In the genomic region with DNA sequence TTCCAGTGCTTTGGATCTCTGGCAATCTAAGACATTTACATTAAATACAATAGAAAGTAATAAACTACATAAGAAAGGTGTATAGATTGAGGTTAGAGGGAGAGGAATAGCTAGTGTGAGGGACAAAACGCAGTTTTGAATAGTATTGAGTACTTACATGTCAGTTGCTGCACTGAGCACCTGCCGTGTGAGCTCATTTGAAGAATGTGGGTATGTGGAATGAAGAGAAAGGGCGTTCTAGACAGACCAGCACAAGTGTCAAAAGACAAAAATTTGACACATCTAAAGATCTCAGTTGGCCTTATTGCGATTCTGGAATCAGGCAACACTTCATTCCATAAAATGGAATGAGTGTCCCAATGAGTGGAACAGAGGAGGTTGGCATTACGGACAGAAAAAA, we compare ENCODE assay signal across 8 cellular contexts. TPM values are rescaled to one million over a fixed set of nuclear protein-coding genes. Genes with fewer than 3 reads are reported as not detected.
A peak's percentile ranks its signal among the peaks of the same experiment; 100 is the strongest.
DNase-seq lines count a peak whose midpoint lies in the region; ATAC-seq, FAIRE-seq and TF ChIP-seq lines count a peak whose summit lies in the region.

No MANE protein-coding gene starts in this region.

- peaks cover 39% of the 10 kb centered on the region for H3K79me2 ChIP-seq in neural progenitor cell (ENCODE audit: low read depth)

- no peaks in the 10 kb centered on the region for H3K27me3 ChIP-seq in neural progenitor cell

- no peak for TF ChIP-seq POLR2A in GM12892 (IDR thresholded peaks at IDR 0.05; ENCODE audit: low read depth, low read length)

- H3K9me3 Mint-ChIP-seq in dendritic cell treated with granulocyte-macrophage colony-stimulating factor and Interleukin-4, amounts not matched to agents 40 ng/mL and 50 ng/mL, for 4 days: no peaks in the 10 kb centered on the region
- no peaks in the 10 kb centered on the region for H3K9me3 Mint-ChIP-seq in neural progenitor cell

- no peaks in the 10 kb centered on the region for H4K20me1 ChIP-seq in neural progenitor cell (ENCODE audit: low read depth)

- no peak for ATAC-seq in HG03565 (IDR thresholded peaks at IDR 0.05; ENCODE audit: unreplicated experiment)
- no peak for ATAC-seq in GM18870 (IDR thresholded peaks at IDR 0.05; ENCODE audit: unreplicated experiment)

- no peaks in the 10 kb centered on the region for H3K27me3 Mint-ChIP-seq in dendritic cell treated with granulocyte-macrophage colony-stimulating factor and Interleukin-4, amounts not matched to agents 40 ng/mL and 50 ng/mL, for 4 days
- peaks cover 8% of the 10 kb centered on the region for H3K27me3 Mint-ChIP-seq in neural progenitor cell (ENCODE audit: insufficient read depth, low read depth)

- H3K4me3 Mint-ChIP-seq in dendritic cell treated with granulocyte-macrophage colony-stimulating factor and Interleukin-4, amounts not matched to agents 40 ng/mL and 50 ng/mL, for 4 days: peak overlapping the region; percentile 99
- peak overlapping the region; percentile 99 for H3K4me3 Mint-ChIP-seq in neural progenitor cell

- intact Hi-C loops in dendritic cell treated with granulocyte-macrophage colony-stimulating factor and Interleukin-4, amounts not matched to agents 40 ng/mL and 50 ng/mL, for 4 days (cut with micrococcal nuclease): loop anchor here (5.0 kb wide), 1 partner anchor 87 kb away; no protein-coding TSS in a partner anchor

- peak overlapping the region; percentile 82 for H3K4me3 ChIP-seq in neural progenitor cell

- peak overlapping the region; percentile 90 for H2AFZ ChIP-seq in neural progenitor cell (replicated peaks)

- no peak overlapping the region for H3K9ac ChIP-seq in neural progenitor cell

- no peak for TF ChIP-seq CTCF in neural progenitor cell (IDR thresholded peaks at IDR 0.05)

- peaks cover 19% of the 10 kb centered on the region for H3K4me1 ChIP-seq in neural progenitor cell

- peak overlapping the region; percentile 99 for H3K27ac Mint-ChIP-seq in dendritic cell treated with granulocyte-macrophage colony-stimulating factor and Interleukin-4, amounts not matched to agents 40 ng/mL and 50 ng/mL, for 4 days
- H3K27ac Mint-ChIP-seq in neural progenitor cell: peak overlapping the region; percentile 99

- DNase-seq in ELR (ENCODE audit: low read depth) (peak; percentile 3), NCI-H69 (lab: John Stamatoyannopoulos, UW) (peak; percentile 60), neural progenitor cell (ENCODE audit: low spot score) (peak; percentile 11), NCI-H187 (lab: John Stamatoyannopoulos, UW) (no peak), GM12892 (ENCODE audit: insufficient read length) (no peak)

- H3K36me3 Mint-ChIP-seq in dendritic cell treated with granulocyte-macrophage colony-stimulating factor and Interleukin-4, amounts not matched to agents 40 ng/mL and 50 ng/mL, for 4 days (ENCODE audit: low read depth): peaks cover 12% of the 10 kb centered on the region
- peaks cover 2% of the 10 kb centered on the region for H3K36me3 Mint-ChIP-seq in neural progenitor cell

- no peak overlapping the region for H3K27ac ChIP-seq in neural progenitor cell

- peak overlapping the region; percentile 94 for H3K4me2 ChIP-seq in neural progenitor cell

- H3F3A ChIP-seq in neural progenitor cell (ENCODE audit: low read depth): no peaks in the 10 kb centered on the region

- FAIRE-seq in GM12892 (lab: Jason Lieb, UNC): no peak

- peaks cover 11% of the 10 kb centered on the region for H3K36me3 ChIP-seq in neural progenitor cell

- no peaks in the 10 kb centered on the region for H3K9me3 ChIP-seq in neural progenitor cell (ENCODE audit: low read depth)

- peaks cover 27% of the 10 kb centered on the region for H3K4me1 Mint-ChIP-seq in dendritic cell treated with granulocyte-macrophage colony-stimulating factor and Interleukin-4, amounts not matched to agents 40 ng/mL and 50 ng/mL, for 4 days (ENCODE audit: low read depth)
- H3K4me1 Mint-ChIP-seq in neural progenitor cell: peaks cover 35% of the 10 kb centered on the region

RNA-seq across cellular contexts. Expression of gene ICE2, which starts 0.8 kb away (rescaled TPM):
- 69.8 and 95.3 TPM in 2 replicates for total RNA-seq in neural progenitor cell (ENCODE audit: low replicate concordance)
- 36.3 TPM for polyA plus RNA-seq in GM12892 (2012; ENCODE audit: missing spikeins)

Comparison
In these comparisons a context has a peak if more than half of its experiments do, and no peak if none do; other contexts are left out.
1. DNase-seq: peak in ELR (single experiment), NCI-H69 (single experiment) and neural progenitor cell (single experiment); none in NCI-H187 (0 of 2) and GM12892 (single experiment).